Comparison of ENCODE assay signal across 9 cellular contexts in genomic region chr5:77776606-77777206, GRCh38. TPM values are rescaled to one million over a fixed set of nuclear protein-coding genes. Genes with fewer than 3 reads are reported as not detected.
DNase-seq lines count a peak whose midpoint lies in the region; ATAC-seq, FAIRE-seq and TF ChIP-seq lines count a peak whose summit lies in the region.
"Had no signal": no experiment of that assay in that cellular context is flagged by ENCODE, and none has a peak within 500 bp of the region (broad histone marks: within the 10 kb centered on the region; RNA-seq: fewer than 3 reads in every experiment).

No MANE protein-coding gene starts in this region.

- H3K36me3 Mint-ChIP-seq in astrocyte (ENCODE audit: low read depth, unreplicated experiment), result no peaks in the 10 kb centered on the region

- H3K27me3 ChIP-seq in ACC112 (ENCODE audit: insufficient read depth, low read length), result no peaks in the 10 kb centered on the region
- no peaks in the 10 kb centered on the region for H3K27me3 ChIP-seq in astrocyte (ENCODE audit: insufficient read depth, low read length)
- H3K27me3 ChIP-seq in mononuclear cell (ENCODE audit: insufficient read depth, low read length), result no peaks in the 10 kb centered on the region

- FAIRE-seq in astrocyte (lab: Jason Lieb, UNC), result no peak
- FAIRE-seq: islet of Langerhans had no signal

- no peaks in the 10 kb centered on the region for H3K9me3 Mint-ChIP-seq in astrocyte (ENCODE audit: unreplicated experiment)

- TF ChIP-seq CTCF in HFF-Myc (IDR thresholded peaks at IDR 0.05; ENCODE audit: low read depth, low read length, missing control alignments), result no peak
- TF ChIP-seq CTCF in astrocyte (IDR thresholded peaks at IDR 0.05; ENCODE audit: insufficient read depth, low read depth, low read length), result no peak

- H3K79me2 ChIP-seq in ACC112 (ENCODE audit: control insufficient read depth, insufficient read depth, low read length, unreplicated experiment) (peaks cover 43% of the 10 kb centered on the region), astrocyte (ENCODE audit: insufficient read depth, low read length) (peaks cover 43% of the 10 kb centered on the region)

- H3K27me3 Mint-ChIP-seq in astrocyte (ENCODE audit: low read depth, unreplicated experiment), result no peaks in the 10 kb centered on the region

- H3K36me3 ChIP-seq in ACC112 (ENCODE audit: insufficient read depth, low read length) (no peaks in the 10 kb centered on the region), astrocyte (ENCODE audit: insufficient read depth, low read length) (peaks cover 8% of the 10 kb centered on the region)

- peak overlapping the region; percentile 82 for H2AFZ ChIP-seq in ACC112 (ENCODE audit: low read length, unreplicated experiment)
- H2AFZ ChIP-seq in astrocyte (ENCODE audit: low read depth, low read length), result peak overlapping the region; percentile 95

- peak overlapping the region; percentile 98 for H3K4me2 ChIP-seq in astrocyte (ENCODE audit: low read length)

- H3K27ac ChIP-seq in ACC112 (ENCODE audit: low read depth, low read length), result peak overlapping the region; percentile 87; the same call in 1 of the 2 replicates
- peak overlapping the region; percentile 98 for H3K27ac ChIP-seq in astrocyte (ENCODE audit: low read depth, low read length)

- no peak for ATAC-seq in GM18520 (IDR thresholded peaks at IDR 0.05; ENCODE audit: unreplicated experiment)

- H3K4me1 ChIP-seq in ACC112 (ENCODE audit: control insufficient read depth, insufficient read depth, low read length, unreplicated experiment) (peaks cover 17% of the 10 kb centered on the region), astrocyte (ENCODE audit: insufficient read depth, low read length) (peaks cover 6% of the 10 kb centered on the region), mononuclear cell (ENCODE audit: insufficient read depth, low read length) (peaks cover 34% of the 10 kb centered on the region)

- peak overlapping the region; percentile 96 for H3K9ac ChIP-seq in astrocyte (ENCODE audit: low read length)

- H3K4me3 ChIP-seq in ACC112 (ENCODE audit: low read depth, low read length) (peak overlapping the region; percentile 91), HFF-Myc (replicated peaks; ENCODE audit: low read depth, low read length) (peak overlapping the region; percentile 87), astrocyte (ENCODE audit: insufficient read depth, low read depth, low read length) (peak overlapping the region; percentile 76), mononuclear cell (ENCODE audit: low read length) (peak overlapping the region; percentile 79)

- H3K27ac Mint-ChIP-seq in astrocyte (ENCODE audit: unreplicated experiment), result no peak overlapping the region

- H3K9me3 ChIP-seq in astrocyte (ENCODE audit: insufficient read depth, low read depth, low read length) (no peaks in the 10 kb centered on the region), mononuclear cell (ENCODE audit: low read depth, low read length) (no peaks in the 10 kb centered on the region)

- peaks cover 16% of the 10 kb centered on the region for H3K4me1 Mint-ChIP-seq in astrocyte (ENCODE audit: low read depth, unreplicated experiment)

- H4K20me1 ChIP-seq in astrocyte (ENCODE audit: insufficient read depth, low read length), result peaks cover 39% of the 10 kb centered on the region

- no peak for DNase-seq in HFF-Myc (ENCODE audit: extremely low read depth, low read depth)
- DNase-seq in astrocyte (ENCODE audit: low read depth), result no peak
- DNase-seq in HK-2 (ENCODE audit: unreplicated experiment), result no peak
- no peak for DNase-seq in cerebellar cortex (ENCODE audit: low spot score)
- no peak for DNase-seq in AG20443 (ENCODE audit: low spot score)

- H3K4me3 Mint-ChIP-seq in astrocyte (ENCODE audit: unreplicated experiment), result peak overlapping the region; percentile 94

RNA-seq across cellular contexts. Expression of gene TBCA, which starts 0.6 kb away (rescaled TPM):
- total RNA-seq in astrocyte (207 and 222 TPM in 2 replicates), mononuclear cell (55.1 TPM)
